32 cellular contexts compared by ENCODE assay signal in genomic region chrX:33592398-33592797, GRCh38.
"Had no signal": no experiment of that assay in that cellular context is flagged by ENCODE, and none has a peak within 500 bp of the region (broad histone marks: within the 10 kb centered on the region; RNA-seq: fewer than 3 reads in every experiment).

No MANE protein-coding gene starts in this region.

- H3K27me3 Mint-ChIP-seq: progenitor cell of endocrine pancreas; stimulated activated memory B cell treated with anti-CD40 and anti-IgM and Interleukin-4, amounts not matched to agents 10 μg/mL and 1 μg/mL and 100 μg/mL, for 72 hours; stimulated activated naive CD8-positive, alpha-beta T cell treated with anti-CD3 and anti-CD28 coated beads, Interleukin-15, amount 100 ng/mL, for 72 hours; type B pancreatic cell had no signal

- H3K4me3 ChIP-seq: neural progenitor cell, ovary, psoas muscle, skin epidermis, smooth muscle cell, spleen, suprapubic skin, testis, tibial artery, transverse colon, upper lobe of right lung, vagina had no signal

- H3K9me3 ChIP-seq: ovary, psoas muscle, spleen, suprapubic skin, testis, tibial artery, transverse colon, upper lobe of right lung, vagina had no signal

- H3K9me3 Mint-ChIP-seq: nephron, neural progenitor cell, type B pancreatic cell had no signal

- H2AFZ ChIP-seq: neural progenitor cell, parathyroid adenoma had no signal

- H3K9ac ChIP-seq: neural progenitor cell, parathyroid adenoma had no signal

- H3K36me3 ChIP-seq: neural progenitor cell, ovary, spleen, suprapubic skin, tibial artery, transverse colon, upper lobe of right lung, vagina had no signal

- H3K27me3 ChIP-seq: neural progenitor cell, spleen, suprapubic skin, testis, tibial artery, transverse colon, upper lobe of right lung, vagina had no signal

- ATAC-seq: natural killer cell; psoas muscle; right cardiac atrium; sciatic nerve; stimulated activated memory B cell treated with anti-CD40 and anti-IgM and Interleukin-4, amounts not matched to agents 10 μg/mL and 1 μg/mL and 100 μg/mL, for 72 hours; stimulated activated naive CD8-positive, alpha-beta T cell treated with anti-CD3 and anti-CD28 coated beads, Interleukin-15, amount 100 ng/mL, for 72 hours; stimulated activated naive CD8-positive, alpha-beta T cell treated with anti-CD3 and anti-CD28 coated beads, Interleukin-15, Interleukin-2, amounts not matched to agents 100 U/mL and 50 U/mL, for 24 hours; upper lobe of right lung had no signal

- H3K27ac Mint-ChIP-seq: natural killer cell; nephron; neural progenitor cell; stimulated activated memory B cell treated with anti-CD40 and anti-IgM and Interleukin-4, amounts not matched to agents 10 μg/mL and 1 μg/mL and 100 μg/mL, for 72 hours; stimulated activated naive CD8-positive, alpha-beta T cell treated with anti-CD3 and anti-CD28 coated beads, Interleukin-15, amount 100 ng/mL, for 72 hours; type B pancreatic cell had no signal

- H3K4me1 ChIP-seq: neural progenitor cell, parathyroid adenoma, psoas muscle, spleen, suprapubic skin, testis, tibial artery, transverse colon, upper lobe of right lung, vagina had no signal

- DNase-seq: natural killer cell; occipital lobe; ovary; posterior cingulate gyrus; psoas muscle; right cardiac atrium; spleen; stimulated activated CD4-positive, alpha-beta T cell treated with anti-CD3 and anti-CD28 coated beads, Interleukin-12 subunit alpha, Interleukin-12 subunit beta, amount 100 ng/mL, for 4 hours; stimulated activated CD4-positive, alpha-beta T cell treated with anti-CD3 and anti-CD28 coated beads, Interleukin-1b, Interleukin-23, amount 100 ng/mL, for 48 hours; stimulated activated CD4-positive, alpha-beta T cell treated with anti-CD3 and anti-CD28 coated beads, Interleukin-4, amount 100 ng/mL, for 1 hour; stimulated activated CD4-positive, alpha-beta T cell treated with anti-CD3 and anti-CD28 coated beads, Interleukin-4, amount 100 ng/mL, for 4 hours; stimulated activated CD8-positive, alpha-beta memory T cell treated with anti-CD3 and anti-CD28 coated beads, Interleukin-4, amount 100 ng/mL, for 48 hours; stimulated activated naive CD4-positive, alpha-beta T cell; stimulated activated naive CD8-positive, alpha-beta T cell treated with anti-CD3 and anti-CD28 coated beads, Interleukin-15, amount 100 ng/mL, for 72 hours; stimulated activated naive CD8-positive, alpha-beta T cell treated with anti-CD3 and anti-CD28 coated beads, Interleukin-15, Interleukin-2, amounts not matched to agents 100 U/mL and 50 U/mL, for 24 hours; substantia nigra; testis; tibial artery; transverse colon; upper lobe of right lung had no signal

- H3K4me2 ChIP-seq: neural progenitor cell, smooth muscle cell had no signal

- FAIRE-seq: urothelium cell line had no signal

- H3K4me3 Mint-ChIP-seq: natural killer cell; nephron; neural progenitor cell; stimulated activated memory B cell treated with anti-CD40 and anti-IgM and Interleukin-4, amounts not matched to agents 10 μg/mL and 1 μg/mL and 100 μg/mL, for 72 hours; stimulated activated naive CD8-positive, alpha-beta T cell treated with anti-CD3 and anti-CD28 coated beads, Interleukin-15, amount 100 ng/mL, for 72 hours; type B pancreatic cell had no signal

- H3K27ac ChIP-seq: neural progenitor cell, ovary, parathyroid adenoma, psoas muscle, skin epidermis, spleen, suprapubic skin, testis, tibial artery, transverse colon, upper lobe of right lung, vagina had no signal

- H3K36me3 Mint-ChIP-seq: natural killer cell; neural progenitor cell; stimulated activated memory B cell treated with anti-CD40 and anti-IgM and Interleukin-4, amounts not matched to agents 10 μg/mL and 1 μg/mL and 100 μg/mL, for 72 hours; type B pancreatic cell had no signal

- H3K4me1 Mint-ChIP-seq: natural killer cell; nephron; neural progenitor cell; stimulated activated memory B cell treated with anti-CD40 and anti-IgM and Interleukin-4, amounts not matched to agents 10 μg/mL and 1 μg/mL and 100 μg/mL, for 72 hours; stimulated activated naive CD8-positive, alpha-beta T cell treated with anti-CD3 and anti-CD28 coated beads, Interleukin-15, amount 100 ng/mL, for 72 hours had no signal

- H3K79me2 ChIP-seq: parathyroid adenoma had no signal
